In the genomic region with DNA sequence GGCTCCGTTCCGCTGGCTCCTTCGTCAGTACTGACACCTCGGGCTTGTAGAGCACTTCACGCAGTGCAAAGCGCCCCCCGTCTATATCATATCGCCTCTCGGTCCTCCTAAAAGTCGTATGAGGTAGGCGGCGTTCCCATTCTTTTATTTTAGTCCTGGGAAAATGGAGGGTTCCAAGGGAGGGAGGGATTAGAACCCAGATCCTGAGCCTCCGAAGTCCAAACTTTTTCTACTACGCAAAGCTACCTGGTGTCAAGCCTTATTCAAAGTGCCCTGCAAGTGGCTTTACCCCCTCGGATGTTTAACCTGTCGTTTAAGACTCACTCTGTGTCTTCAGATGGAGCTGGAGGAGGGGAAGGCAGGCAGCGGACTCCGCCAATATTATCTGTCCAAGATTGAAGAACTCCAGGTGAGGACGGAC, we compare ENCODE assay signal across 1 cellular context.
A peak's percentile ranks its signal among the peaks of the same experiment; 100 is the strongest.
TF ChIP-seq lines count a peak whose summit lies in the region.

No MANE protein-coding gene starts in this region.

TF ChIP-seq in GM12878, 131 proteins besides CTCF, POLR2A, EP300 and RAD21:
- no peak for TF ChIP-seq LARP7 (IDR thresholded peaks at IDR 0.05)
- TF ChIP-seq BACH1 (IDR thresholded peaks at IDR 0.05; ENCODE audit: borderline replicate concordance): no peak
- TF ChIP-seq IKZF2 (IDR thresholded peaks at IDR 0.05): peak in 1 of 2 experiments; percentile 45; a peak in 1 of 4 replicates
- no peak for TF ChIP-seq ZNF217 (IDR thresholded peaks at IDR 0.05)
